In the genomic region with DNA sequence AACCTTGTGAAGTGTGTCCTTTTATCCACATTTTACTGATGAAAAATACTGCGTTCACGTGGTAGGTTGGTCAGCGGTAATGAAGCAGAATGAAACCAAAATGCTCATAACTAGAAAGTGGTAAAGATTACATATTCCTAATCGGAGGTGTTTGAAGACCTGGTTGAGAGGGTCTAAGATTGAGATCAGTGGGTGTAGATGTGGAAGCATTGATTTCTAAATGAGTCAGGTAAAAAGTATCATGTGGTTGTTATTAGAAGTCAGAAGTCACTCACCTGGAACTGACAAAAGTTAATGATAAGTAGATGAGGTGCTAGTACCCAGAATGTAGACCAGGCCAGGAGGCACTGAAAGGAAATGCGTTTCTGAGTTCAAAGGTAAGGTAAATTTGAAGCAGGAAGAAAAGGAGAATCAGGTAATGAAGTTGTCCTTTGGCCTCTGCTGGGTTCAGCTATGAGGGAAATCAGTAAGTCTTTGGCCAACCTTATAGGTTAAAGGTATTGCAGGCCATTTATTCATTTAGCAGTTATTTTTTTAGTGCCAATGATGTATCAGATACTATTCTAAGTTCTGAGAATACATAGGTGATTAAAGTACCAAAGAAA, we compare ENCODE assay signal across 22 cellular contexts. TPM values are rescaled to one million over a fixed set of nuclear protein-coding genes. Genes with fewer than 3 reads are reported as not detected.
DNase-seq lines count a peak whose midpoint lies in the region; ATAC-seq, FAIRE-seq and TF ChIP-seq lines count a peak whose summit lies in the region.
"Had no signal": no experiment of that assay in that cellular context is flagged by ENCODE, and none has a peak within 500 bp of the region (broad histone marks: within the 10 kb centered on the region; RNA-seq: fewer than 3 reads in every experiment).

No MANE protein-coding gene starts in this region.

- no peaks in the 10 kb centered on the region for H4K20me1 ChIP-seq in OCI-LY3 (ENCODE audit: insufficient read depth, low read length)

- H3K27me3 ChIP-seq in OCI-LY3 (ENCODE audit: low read depth, low read length), result peaks cover 31% of the 10 kb centered on the region
- H3K27me3 ChIP-seq in small intestine (ENCODE audit: control insufficient read depth in 2 of 2, insufficient read depth in 2 of 2, low read length in 2 of 2), result no peaks in the 10 kb centered on the region
- no peaks in the 10 kb centered on the region for H3K27me3 ChIP-seq in upper lobe of right lung
- H3K27me3 ChIP-seq: breast epithelium, right atrium auricular region, suprapubic skin had no signal

- intact Hi-C loops in upper lobe of right lung (cut with DNase I), result no loop called here

- H3K9ac ChIP-seq in OCI-LY3 (ENCODE audit: low read length), result no peak overlapping the region

- no peaks in the 10 kb centered on the region for H3K36me3 ChIP-seq in OCI-LY3 (replicated peaks; ENCODE audit: low read depth, low read length)
- no peaks in the 10 kb centered on the region for H3K36me3 ChIP-seq in small intestine (ENCODE audit: control insufficient read depth in 2 of 2, insufficient read depth in 2 of 2, low read length in 2 of 2)
- no peaks in the 10 kb centered on the region for H3K36me3 ChIP-seq in upper lobe of right lung
- H3K36me3 ChIP-seq: breast epithelium, right atrium auricular region, suprapubic skin had no signal

- H3K9me3 ChIP-seq in OCI-LY3 (ENCODE audit: insufficient read depth, low read length), result no peaks in the 10 kb centered on the region
- no peaks in the 10 kb centered on the region for H3K9me3 ChIP-seq in small intestine (ENCODE audit: control insufficient read depth, low read depth)
- H3K9me3 ChIP-seq in upper lobe of right lung, result no peaks in the 10 kb centered on the region
- H3K9me3 ChIP-seq: breast epithelium, right atrium auricular region, suprapubic skin had no signal

- H3K27ac ChIP-seq in OCI-LY3 (ENCODE audit: low read length) (no peak overlapping the region), small intestine (ENCODE audit: low read depth in 1 of 2, low read length in 1 of 2) (peak overlapping the region; percentile 34), upper lobe of right lung (no peak overlapping the region)
- H3K27ac ChIP-seq: breast epithelium, right atrium auricular region, suprapubic skin had no signal

- DNase-seq in small intestine, result peak; percentile 85
- no peak for DNase-seq in upper lobe of right lung
- DNase-seq in T1000 (lab: John Stamatoyannopoulos, UW), result no peak
- DNase-seq in T-helper 1 cell, result no peak
- DNase-seq: activated CD4-positive, alpha-beta T cell treated with anti-CD3 and anti-CD28 coated beads, Interleukin-2, amount 10 ng/mL, durations not matched to agents 24 days and 14 days; CD4-positive, alpha-beta memory T cell; cortex of kidney; hypothalamus; islet precursor cell; Karpas-422; mammary epithelial cell; NCI-H1092; T-cell had no signal

- no peak for FAIRE-seq in small intestine (lab: Jason Lieb, UNC)
- FAIRE-seq: GM18507 had no signal

- ATAC-seq in GM18870 (IDR thresholded peaks at IDR 0.05; ENCODE audit: unreplicated experiment), result peak; percentile 82
- peak; percentile 37 for ATAC-seq in HG02798 (IDR thresholded peaks at IDR 0.05; ENCODE audit: poor library complexity, unreplicated experiment)
- no peak for ATAC-seq in upper lobe of right lung
- ATAC-seq: T-cell had no signal

- H3K4me2 ChIP-seq in OCI-LY3 (ENCODE audit: low read length), result peak overlapping the region; percentile 59

- H3K4me3 ChIP-seq in OCI-LY3 (ENCODE audit: low read length) (peak overlapping the region; percentile 35), small intestine (ENCODE audit: low read depth in 1 of 2, low read length in 2 of 2) (no peak overlapping the region), upper lobe of right lung (no peak overlapping the region)
- H3K4me3 ChIP-seq: breast epithelium, right atrium auricular region, suprapubic skin had no signal

- TF ChIP-seq CTCF in OCI-LY3 (IDR thresholded peaks at IDR 0.05; ENCODE audit: low read depth, low read length) (no peak), upper lobe of right lung (IDR thresholded peaks at IDR 0.05) (no peak)

- H3K4me1 ChIP-seq in OCI-LY3 (ENCODE audit: low read length) (peaks cover 28% of the 10 kb centered on the region), small intestine (ENCODE audit: control insufficient read depth in 2 of 2, insufficient read depth in 1 of 2, low read depth in 1 of 2, low read length in 1 of 2) (peaks cover 0 to 4% of the 10 kb centered on the region in 2 donors), upper lobe of right lung (no peaks in the 10 kb centered on the region)
- H3K4me1 ChIP-seq: breast epithelium, right atrium auricular region had no signal

- 72 to 80% (median 73%) methylated on average over 5 of the region's 5 CpGs for WGBS in small intestine, 3 donors

- no peaks in the 10 kb centered on the region for H3K79me2 ChIP-seq in OCI-LY3 (ENCODE audit: low read length)

- H2AFZ ChIP-seq in OCI-LY3 (ENCODE audit: low read depth, low read length), result no peak overlapping the region

RNA-seq across cellular contexts. Expression of gene FAM83B, which starts 31.2 kb away (rescaled TPM):
- polyA plus RNA-seq in small intestine, result 1 to 10 TPM; 4.6 to 6.0 (median 5.4) TPM
- 0.20 TPM for total RNA-seq in upper lobe of right lung
- total RNA-seq: activated CD4-positive, alpha-beta T cell treated with anti-CD3 and anti-CD28 coated beads, Interleukin-2, amount 10 ng/mL, durations not matched to agents 24 days and 14 days; CD4-positive, alpha-beta memory T cell; myocyte; OCI-LY7 had no signal
- polyA plus RNA-seq: CD4-positive, alpha-beta memory T cell had no signal

Comparison
In these comparisons a context has a peak if more than half of its experiments do, and no peak if none do; other contexts are left out.
1. H3K27ac ChIP-seq: peak in small intestine (2 of 2); none in OCI-LY3 (single experiment) and upper lobe of right lung (single experiment).